Comparison of ENCODE assay signal across 1 cellular context in the genomic region with DNA sequence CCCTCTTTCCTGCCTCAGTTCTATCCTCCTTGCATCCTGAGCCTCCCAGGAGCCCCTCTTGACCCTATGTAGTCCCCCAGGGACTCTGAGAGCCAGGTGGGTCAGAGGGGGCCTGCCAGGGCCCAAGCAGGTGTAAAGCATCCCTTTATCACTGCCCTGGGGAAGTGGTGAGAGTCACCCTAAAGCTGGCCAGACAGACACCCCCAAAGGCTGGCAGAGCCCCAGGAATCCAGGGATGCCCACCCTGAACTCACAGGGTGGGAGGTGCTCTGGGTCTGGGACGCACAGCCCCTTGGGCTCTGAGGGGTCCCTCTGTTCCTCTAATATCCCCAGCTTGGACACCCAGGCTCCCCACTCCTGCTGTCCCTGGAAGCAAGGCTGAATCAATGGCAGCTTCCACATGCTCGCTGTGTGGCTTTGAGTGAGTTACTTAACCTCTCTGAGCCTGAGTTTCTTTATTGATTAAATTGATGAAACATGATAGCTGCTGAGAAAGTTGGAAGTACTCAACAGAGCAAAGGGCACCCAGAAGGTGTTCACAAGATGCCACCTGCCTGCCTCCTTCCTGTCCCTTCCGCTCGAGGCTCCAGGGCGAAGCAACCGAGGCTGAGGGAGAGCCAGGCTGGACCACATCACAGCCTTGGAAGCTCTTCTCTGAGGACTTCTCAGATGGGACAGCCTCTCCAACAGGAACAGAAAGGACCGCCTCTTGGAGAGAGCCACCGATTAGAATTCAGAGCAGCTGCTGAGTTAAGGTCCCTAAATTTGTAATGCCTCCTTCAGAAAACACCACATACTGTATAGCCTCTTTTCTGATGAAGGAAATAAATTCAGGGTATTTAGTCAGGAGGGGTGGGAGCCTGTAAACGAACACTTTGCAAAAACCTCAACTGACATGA.
TF ChIP-seq lines count a peak whose summit lies in the region.

No MANE protein-coding gene starts in this region.

TF ChIP-seq in WTC11, 78 proteins besides CTCF, POLR2A, EP300 and RAD21 (continued from another document):
- TF ChIP-seq, protein P1, sequence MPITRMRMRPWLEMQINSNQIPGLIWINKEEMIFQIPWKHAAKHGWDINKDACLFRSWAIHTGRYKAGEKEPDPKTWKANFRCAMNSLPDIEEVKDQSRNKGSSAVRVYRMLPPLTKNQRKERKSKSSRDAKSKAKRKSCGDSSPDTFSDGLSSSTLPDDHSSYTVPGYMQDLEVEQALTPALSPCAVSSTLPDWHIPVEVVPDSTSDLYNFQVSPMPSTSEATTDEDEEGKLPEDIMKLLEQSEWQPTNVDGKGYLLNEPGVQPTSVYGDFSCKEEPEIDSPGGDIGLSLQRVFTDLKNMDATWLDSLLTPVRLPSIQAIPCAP (CRISPR knock-in tag; IDR thresholded peaks at IDR 0.05): no peak
- TF ChIP-seq, protein P2, sequence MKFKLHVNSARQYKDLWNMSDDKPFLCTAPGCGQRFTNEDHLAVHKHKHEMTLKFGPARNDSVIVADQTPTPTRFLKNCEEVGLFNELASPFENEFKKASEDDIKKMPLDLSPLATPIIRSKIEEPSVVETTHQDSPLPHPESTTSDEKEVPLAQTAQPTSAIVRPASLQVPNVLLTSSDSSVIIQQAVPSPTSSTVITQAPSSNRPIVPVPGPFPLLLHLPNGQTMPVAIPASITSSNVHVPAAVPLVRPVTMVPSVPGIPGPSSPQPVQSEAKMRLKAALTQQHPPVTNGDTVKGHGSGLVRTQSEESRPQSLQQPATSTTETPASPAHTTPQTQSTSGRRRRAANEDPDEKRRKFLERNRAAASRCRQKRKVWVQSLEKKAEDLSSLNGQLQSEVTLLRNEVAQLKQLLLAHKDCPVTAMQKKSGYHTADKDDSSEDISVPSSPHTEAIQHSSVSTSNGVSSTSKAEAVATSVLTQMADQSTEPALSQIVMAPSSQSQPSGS (CRISPR knock-in tag; IDR thresholded peaks at IDR 0.05; ENCODE audit: borderline replicate concordance, low read depth): no peak
- TF ChIP-seq KAT7 (CRISPR knock-in tag; IDR thresholded peaks at IDR 0.05; ENCODE audit: borderline replicate concordance) (no peak), USF2 (CRISPR knock-in tag; IDR thresholded peaks at IDR 0.05) (no peak), PRRX2 (CRISPR knock-in tag; IDR thresholded peaks at IDR 0.05) (no peak), HMGA2 (CRISPR knock-in tag; IDR thresholded peaks at IDR 0.05) (no peak), NFE2L1 (CRISPR knock-in tag; IDR thresholded peaks at IDR 0.05) (no peak), ZBTB21 (CRISPR knock-in tag; IDR thresholded peaks at IDR 0.05; ENCODE audit: borderline replicate concordance) (no peak), NFATC4 (CRISPR knock-in tag; IDR thresholded peaks at IDR 0.05) (no peak)
- TF ChIP-seq, protein P3, sequence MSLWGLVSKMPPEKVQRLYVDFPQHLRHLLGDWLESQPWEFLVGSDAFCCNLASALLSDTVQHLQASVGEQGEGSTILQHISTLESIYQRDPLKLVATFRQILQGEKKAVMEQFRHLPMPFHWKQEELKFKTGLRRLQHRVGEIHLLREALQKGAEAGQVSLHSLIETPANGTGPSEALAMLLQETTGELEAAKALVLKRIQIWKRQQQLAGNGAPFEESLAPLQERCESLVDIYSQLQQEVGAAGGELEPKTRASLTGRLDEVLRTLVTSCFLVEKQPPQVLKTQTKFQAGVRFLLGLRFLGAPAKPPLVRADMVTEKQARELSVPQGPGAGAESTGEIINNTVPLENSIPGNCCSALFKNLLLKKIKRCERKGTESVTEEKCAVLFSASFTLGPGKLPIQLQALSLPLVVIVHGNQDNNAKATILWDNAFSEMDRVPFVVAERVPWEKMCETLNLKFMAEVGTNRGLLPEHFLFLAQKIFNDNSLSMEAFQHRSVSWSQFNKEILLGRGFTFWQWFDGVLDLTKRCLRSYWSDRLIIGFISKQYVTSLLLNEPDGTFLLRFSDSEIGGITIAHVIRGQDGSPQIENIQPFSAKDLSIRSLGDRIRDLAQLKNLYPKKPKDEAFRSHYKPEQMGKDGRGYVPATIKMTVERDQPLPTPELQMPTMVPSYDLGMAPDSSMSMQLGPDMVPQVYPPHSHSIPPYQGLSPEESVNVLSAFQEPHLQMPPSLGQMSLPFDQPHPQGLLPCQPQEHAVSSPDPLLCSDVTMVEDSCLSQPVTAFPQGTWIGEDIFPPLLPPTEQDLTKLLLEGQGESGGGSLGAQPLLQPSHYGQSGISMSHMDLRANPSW (CRISPR knock-in tag; conservative IDR thresholded peaks at IDR 0.05; ENCODE audit: low read depth): no peak
- TF ChIP-seq, protein P4, sequence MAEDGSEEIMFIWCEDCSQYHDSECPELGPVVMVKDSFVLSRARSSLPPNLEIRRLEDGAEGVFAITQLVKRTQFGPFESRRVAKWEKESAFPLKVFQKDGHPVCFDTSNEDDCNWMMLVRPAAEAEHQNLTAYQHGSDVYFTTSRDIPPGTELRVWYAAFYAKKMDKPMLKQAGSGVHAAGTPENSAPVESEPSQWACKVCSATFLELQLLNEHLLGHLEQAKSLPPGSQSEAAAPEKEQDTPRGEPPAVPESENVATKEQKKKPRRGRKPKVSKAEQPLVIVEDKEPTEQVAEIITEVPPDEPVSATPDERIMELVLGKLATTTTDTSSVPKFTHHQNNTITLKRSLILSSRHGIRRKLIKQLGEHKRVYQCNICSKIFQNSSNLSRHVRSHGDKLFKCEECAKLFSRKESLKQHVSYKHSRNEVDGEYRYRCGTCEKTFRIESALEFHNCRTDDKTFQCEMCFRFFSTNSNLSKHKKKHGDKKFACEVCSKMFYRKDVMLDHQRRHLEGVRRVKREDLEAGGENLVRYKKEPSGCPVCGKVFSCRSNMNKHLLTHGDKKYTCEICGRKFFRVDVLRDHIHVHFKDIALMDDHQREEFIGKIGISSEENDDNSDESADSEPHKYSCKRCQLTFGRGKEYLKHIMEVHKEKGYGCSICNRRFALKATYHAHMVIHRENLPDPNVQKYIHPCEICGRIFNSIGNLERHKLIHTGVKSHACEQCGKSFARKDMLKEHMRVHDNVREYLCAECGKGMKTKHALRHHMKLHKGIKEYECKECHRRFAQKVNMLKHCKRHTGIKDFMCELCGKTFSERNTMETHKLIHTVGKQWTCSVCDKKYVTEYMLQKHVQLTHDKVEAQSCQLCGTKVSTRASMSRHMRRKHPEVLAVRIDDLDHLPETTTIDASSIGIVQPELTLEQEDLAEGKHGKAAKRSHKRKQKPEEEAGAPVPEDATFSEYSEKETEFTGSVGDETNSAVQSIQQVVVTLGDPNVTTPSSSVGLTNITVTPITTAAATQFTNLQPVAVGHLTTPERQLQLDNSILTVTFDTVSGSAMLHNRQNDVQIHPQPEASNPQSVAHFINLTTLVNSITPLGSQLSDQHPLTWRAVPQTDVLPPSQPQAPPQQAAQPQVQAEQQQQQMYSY (CRISPR knock-in tag; IDR thresholded peaks at IDR 0.05): no peak
- TF ChIP-seq, protein P5, sequence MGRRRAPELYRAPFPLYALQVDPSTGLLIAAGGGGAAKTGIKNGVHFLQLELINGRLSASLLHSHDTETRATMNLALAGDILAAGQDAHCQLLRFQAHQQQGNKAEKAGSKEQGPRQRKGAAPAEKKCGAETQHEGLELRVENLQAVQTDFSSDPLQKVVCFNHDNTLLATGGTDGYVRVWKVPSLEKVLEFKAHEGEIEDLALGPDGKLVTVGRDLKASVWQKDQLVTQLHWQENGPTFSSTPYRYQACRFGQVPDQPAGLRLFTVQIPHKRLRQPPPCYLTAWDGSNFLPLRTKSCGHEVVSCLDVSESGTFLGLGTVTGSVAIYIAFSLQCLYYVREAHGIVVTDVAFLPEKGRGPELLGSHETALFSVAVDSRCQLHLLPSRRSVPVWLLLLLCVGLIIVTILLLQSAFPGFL (CRISPR knock-in tag; IDR thresholded peaks at IDR 0.05; ENCODE audit: borderline replicate concordance): no peak
- TF ChIP-seq, protein P6, sequence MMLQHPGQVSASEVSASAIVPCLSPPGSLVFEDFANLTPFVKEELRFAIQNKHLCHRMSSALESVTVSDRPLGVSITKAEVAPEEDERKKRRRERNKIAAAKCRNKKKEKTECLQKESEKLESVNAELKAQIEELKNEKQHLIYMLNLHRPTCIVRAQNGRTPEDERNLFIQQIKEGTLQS (CRISPR knock-in tag; conservative IDR thresholded peaks at IDR 0.05): no peak
